In genomic region chr1:155193275-155193990, GRCh38 we compare ENCODE assay signal across 8 cellular contexts. TPM values are rescaled to one million over a fixed set of nuclear protein-coding genes. Genes with fewer than 3 reads are reported as not detected.
A peak's percentile ranks its signal among the peaks of the same experiment; 100 is the strongest.
DNase-seq lines count a peak whose midpoint lies in the region; ATAC-seq, FAIRE-seq and TF ChIP-seq lines count a peak whose summit lies in the region.

No MANE protein-coding gene starts in this region.

- TF ChIP-seq CTCF in AG09309 (IDR thresholded peaks at IDR 0.05; ENCODE audit: control insufficient read depth, insufficient read depth, low read depth, low read length, missing control alignments) (peak; percentile 99), HepG2 (CRISPR knock-in tag; IDR thresholded peaks at IDR 0.05) (peak; percentile 96)

- ATAC-seq in GM18868 (IDR thresholded peaks at IDR 0.05; ENCODE audit: unreplicated experiment) = peak; percentile 50
- peak; percentile 58 for ATAC-seq in HG03378 (IDR thresholded peaks at IDR 0.05; ENCODE audit: unreplicated experiment)
- peak; percentile 91 for ATAC-seq in HepG2

- H3K79me2 ChIP-seq in HepG2 (ENCODE audit: insufficient read depth, low read length) = no peaks in the 10 kb centered on the region

- no peaks in the 10 kb centered on the region for H3K36me3 ChIP-seq in HepG2 (replicated peaks in 1 of 2; ENCODE audit: control insufficient read depth in 1 of 2, insufficient read depth in 2 of 2, low read length in 2 of 2)

- CTCF ChIA-PET in HepG2 (lab: Yijun Ruan, JAX; ENCODE audit: low intra/inter-chr PET ratio, low total read pairs) = interaction anchor here (1.3 to 1.5 kb wide), 4 partner anchors 14 to 398 kb away, joined by 3 to 12 read pairs (median 4); no protein-coding TSS in a partner anchor

- DNase-seq in AG09309 (ENCODE audit: low read depth) = peak; percentile 67
- DNase-seq in NCI-H510A treated with DMSO at 0.1 percent for 48 hours (lab: John Stamatoyannopoulos, UW) = peak; percentile 82
- DNase-seq in activated CD4-positive, alpha-beta T cell treated with anti-CD3 and anti-CD28 coated beads, Interleukin-2, amount 10 ng/mL, durations not matched to agents 24 days and 14 days = peak; percentile 94
- DNase-seq in HepG2 (ENCODE audit: low spot score) = peak; percentile 75
- peak; percentile 81 to 82 for DNase-seq in stimulated activated CD4-positive, alpha-beta T cell treated with anti-CD3 and anti-CD28 coated beads, Interleukin-2, amount 100 ng/mL, for 48 hours

- H3K4me3 Mint-ChIP-seq in activated CD4-positive, alpha-beta T cell treated with anti-CD3 and anti-CD28 coated beads, Interleukin-2, amount 10 ng/mL, durations not matched to agents 24 days and 14 days = peak overlapping the region; percentile 97
- H3K4me3 Mint-ChIP-seq in dendritic cell treated with granulocyte-macrophage colony-stimulating factor and Interleukin-4, amounts not matched to agents 40 ng/mL and 50 ng/mL, for 4 days = peak overlapping the region; percentile 75

- H3K4me3 ChIP-seq in AG09309 (ENCODE audit: control insufficient read depth, low read depth, low read length) (peak overlapping the region; percentile 76), HepG2 (replicated peaks in 1 of 3; ENCODE audit: insufficient read depth in 1 of 3, low read depth in 2 of 3, low read length in 3 of 3) (peak overlapping the region; percentile 32 to 72 (median 60))

- TF ChIP-seq POLR2A in HepG2 (IDR thresholded peaks at IDR 0.05; ENCODE audit: insufficient read depth in 1 of 2, low read depth in 2 of 2, low read length in 2 of 2) = no peak

- H4K20me1 ChIP-seq in HepG2 (ENCODE audit: insufficient read depth, low read length) = no peaks in the 10 kb centered on the region

- 2% methylated on average over 23 of the region's 38 CpGs for WGBS in HepG2 (ENCODE audit: low lambda C conversion rate)

- in situ Hi-C loops in HepG2 (cut with HindIII; ENCODE audit: extremely low pct_ligation_motif_present, low pct_unique_long_range_greater_than_20kb) = no loop called here

- no peak; the same call in 1 of the 2 replicates for TF ChIP-seq RAD21 in HepG2 (CRISPR knock-in tag; IDR thresholded peaks at IDR 0.05)

- POLR2A ChIA-PET in HepG2 (lab: Yijun Ruan, JAX) = interaction anchor here (0.8 to 2.9 kb wide), 9 partner anchors 14 to 238 kb away, joined by 3 to 19 read pairs (median 4); partner anchors contain the start of genes KRTCAP2, MTX1, PBXIP1 and SCAMP3

- H3K9me3 ChIP-seq in HepG2 (ENCODE audit: low read length) = no peaks in the 10 kb centered on the region

- peak overlapping the region; percentile 52 for H2AFZ ChIP-seq in HepG2 (ENCODE audit: low read length)

- H3K27me3 ChIP-seq in HepG2 (ENCODE audit: control insufficient read depth in 1 of 2, insufficient read depth in 2 of 2, low read length in 2 of 2) = peaks cover 0 to 44% of the 10 kb centered on the region in 2 experiments; a peak in 4 of 5 replicates

- peak; percentile 56 for FAIRE-seq in HepG2 (lab: Jason Lieb, UNC)

- peak overlapping the region; percentile 61 for H3K9ac ChIP-seq in HepG2 (ENCODE audit: insufficient read depth, low read depth, low read length)

- intact Hi-C loops in activated CD4-positive, alpha-beta T cell treated with anti-CD3 and anti-CD28 coated beads, Interleukin-2, amount 10 ng/mL, durations not matched to agents 24 days and 14 days (cut with micrococcal nuclease) = loop anchor here (1.0 to 5.0 kb wide), 4 partner anchors 17 to 211 kb away; partner anchors contain the start of genes FDPS, FLAD1 and ZBTB7B
- intact Hi-C loops in dendritic cell treated with granulocyte-macrophage colony-stimulating factor and Interleukin-4, amounts not matched to agents 40 ng/mL and 50 ng/mL, for 4 days (cut with micrococcal nuclease) = loop anchor here (2.0 kb wide), 1 partner anchor 17 kb away; no protein-coding TSS in a partner anchor
- intact Hi-C loops in HepG2 (cut with micrococcal nuclease; ENCODE audit: unreplicated experiment) = no loop called here

- TF ChIP-seq EP300 in HepG2 (IDR thresholded peaks at IDR 0.05; ENCODE audit: low read depth in 2 of 2, low read length in 2 of 2) (no peak), HepG2 (CRISPR knock-in tag; IDR thresholded peaks at IDR 0.05; ENCODE audit: borderline replicate concordance) (no peak)

- no TSS peak for BruUV-seq in HepG2 (replicated peaks; lab: Mats Ljungman, UMichigan)

- no peaks in the 10 kb centered on the region for H3K9me3 Mint-ChIP-seq in activated CD4-positive, alpha-beta T cell treated with anti-CD3 and anti-CD28 coated beads, Interleukin-2, amount 10 ng/mL, durations not matched to agents 24 days and 14 days
- no peaks in the 10 kb centered on the region for H3K9me3 Mint-ChIP-seq in dendritic cell treated with granulocyte-macrophage colony-stimulating factor and Interleukin-4, amounts not matched to agents 40 ng/mL and 50 ng/mL, for 4 days

- H3K27ac ChIP-seq in HepG2 (ENCODE audit: extremely low read length, insufficient read depth, low read length) = no peak overlapping the region

- H3K4me2 ChIP-seq in HepG2 (ENCODE audit: low read depth, low read length) = peak overlapping the region; percentile 98

- H3K4me1 Mint-ChIP-seq in activated CD4-positive, alpha-beta T cell treated with anti-CD3 and anti-CD28 coated beads, Interleukin-2, amount 10 ng/mL, durations not matched to agents 24 days and 14 days = peaks cover 34% of the 10 kb centered on the region
- H3K4me1 Mint-ChIP-seq in dendritic cell treated with granulocyte-macrophage colony-stimulating factor and Interleukin-4, amounts not matched to agents 40 ng/mL and 50 ng/mL, for 4 days (ENCODE audit: low read depth) = peaks cover 41% of the 10 kb centered on the region

- H3K36me3 Mint-ChIP-seq in activated CD4-positive, alpha-beta T cell treated with anti-CD3 and anti-CD28 coated beads, Interleukin-2, amount 10 ng/mL, durations not matched to agents 24 days and 14 days (ENCODE audit: low read depth) = peaks cover 17% of the 10 kb centered on the region
- peaks cover 19% of the 10 kb centered on the region for H3K36me3 Mint-ChIP-seq in dendritic cell treated with granulocyte-macrophage colony-stimulating factor and Interleukin-4, amounts not matched to agents 40 ng/mL and 50 ng/mL, for 4 days (ENCODE audit: low read depth)

- H3K4me1 ChIP-seq in HepG2 (ENCODE audit: insufficient read depth, low read length) = peaks cover 27% of the 10 kb centered on the region

- H3K27me3 Mint-ChIP-seq in activated CD4-positive, alpha-beta T cell treated with anti-CD3 and anti-CD28 coated beads, Interleukin-2, amount 10 ng/mL, durations not matched to agents 24 days and 14 days = no peaks in the 10 kb centered on the region
- H3K27me3 Mint-ChIP-seq in dendritic cell treated with granulocyte-macrophage colony-stimulating factor and Interleukin-4, amounts not matched to agents 40 ng/mL and 50 ng/mL, for 4 days = peaks cover 19% of the 10 kb centered on the region

- H3K27ac Mint-ChIP-seq in activated CD4-positive, alpha-beta T cell treated with anti-CD3 and anti-CD28 coated beads, Interleukin-2, amount 10 ng/mL, durations not matched to agents 24 days and 14 days = peak overlapping the region; percentile 100
- H3K27ac Mint-ChIP-seq in dendritic cell treated with granulocyte-macrophage colony-stimulating factor and Interleukin-4, amounts not matched to agents 40 ng/mL and 50 ng/mL, for 4 days = peak overlapping the region; percentile 93

RNA-seq across cellular contexts. Expression of gene THBS3, which starts 14.3 kb away (rescaled TPM):
- 10.5 and 10.6 TPM in 2 replicates for total RNA-seq in activated CD4-positive, alpha-beta T cell treated with anti-CD3 and anti-CD28 coated beads, Interleukin-2, amount 10 ng/mL, durations not matched to agents 24 days and 14 days
- total RNA-seq in HepG2 (2016; rRNA removed; fragmentation: Illumina TruSeq; extraction: Trizol) = 0.39 and 0.86 TPM in 2 replicates
- total RNA-seq in HepG2 (2016; cell fraction: cytosol; rRNA removed; fragmentation: Illumina TruSeq; extraction: Trizol; ENCODE audit: low read depth) = 0.30 TPM in 1 of 2 replicates, not detected in the other
- 0.77 and 0.95 TPM in 2 replicates for total RNA-seq in HepG2 (2016; cell fraction: insoluble cytoplasmic fraction; rRNA removed; fragmentation: Illumina TruSeq; extraction: Trizol)
- total RNA-seq in HepG2 (2016; cell fraction: membrane; rRNA removed; fragmentation: Illumina TruSeq; extraction: Trizol) = 0.22 and 0.45 TPM in 2 replicates
- 0.94 and 1.8 TPM in 2 replicates for total RNA-seq in HepG2 (2016; cell fraction: nucleus; rRNA removed; fragmentation: Illumina TruSeq; extraction: Trizol)
- 3.6 and 4.4 TPM in 2 replicates for polyA plus RNA-seq in HepG2 (2011; rRNA removed)
- polyA plus RNA-seq in HepG2 (2011; cell fraction: cytosol; rRNA removed) = 1.5 and 1.8 TPM in 2 replicates
- polyA plus RNA-seq in HepG2 (2011; cell fraction: nucleus; rRNA removed) = 19.9 and 26.8 TPM in 2 replicates
- 2.1 and 2.4 TPM in 2 replicates for polyA plus RNA-seq in HepG2 (2012)
- 0.14 and 0.26 TPM in 2 replicates for polyA plus RNA-seq in HepG2 (2016; cell fraction: cytosol; fragmentation: Illumina TruSeq; extraction: Trizol; ENCODE audit: low read depth)
- 0.29 and 0.60 TPM in 2 replicates for polyA plus RNA-seq in HepG2 (2016; cell fraction: insoluble cytoplasmic fraction; fragmentation: Illumina TruSeq; extraction: Trizol; ENCODE audit: low read depth)
- polyA plus RNA-seq in HepG2 (2016; cell fraction: membrane; fragmentation: Illumina TruSeq; extraction: Trizol; ENCODE audit: low read depth) = 0.10 and 0.31 TPM in 2 replicates
- polyA plus RNA-seq in HepG2 (2016; cell fraction: nucleus; fragmentation: Illumina TruSeq; extraction: Trizol; ENCODE audit: insufficient read depth, low read depth) = 3.1 and 4.9 TPM in 2 replicates
- polyA minus RNA-seq in HepG2 (2011; rRNA and poly(A)+ RNA removed; ENCODE audit: low replicate concordance) = 2.9 and 6.9 TPM in 2 replicates
- polyA minus RNA-seq in HepG2 (2011; cell fraction: cytosol; rRNA and poly(A)+ RNA removed) = 1.4 and 1.5 TPM in 2 replicates
- polyA minus RNA-seq in HepG2 (2011; cell fraction: nucleus; rRNA and poly(A)+ RNA removed) = 2.7 and 3.4 TPM in 2 replicates

RNA-seq across cellular contexts. Expression of gene MTX1, which starts 15.1 kb away (rescaled TPM):
- total RNA-seq in activated CD4-positive, alpha-beta T cell treated with anti-CD3 and anti-CD28 coated beads, Interleukin-2, amount 10 ng/mL, durations not matched to agents 24 days and 14 days = 62.4 and 64.7 TPM in 2 replicates
- 64.5 and 71.5 TPM in 2 replicates for total RNA-seq in HepG2 (2016; rRNA removed; fragmentation: Illumina TruSeq; extraction: Trizol)
- 20.6 and 22.4 TPM in 2 replicates for total RNA-seq in HepG2 (2016; cell fraction: cytosol; rRNA removed; fragmentation: Illumina TruSeq; extraction: Trizol; ENCODE audit: low read depth)
- 65.0 and 76.3 TPM in 2 replicates for total RNA-seq in HepG2 (2016; cell fraction: insoluble cytoplasmic fraction; rRNA removed; fragmentation: Illumina TruSeq; extraction: Trizol)
- 23.2 and 26.5 TPM in 2 replicates for total RNA-seq in HepG2 (2016; cell fraction: membrane; rRNA removed; fragmentation: Illumina TruSeq; extraction: Trizol)
- total RNA-seq in HepG2 (2016; cell fraction: nucleus; rRNA removed; fragmentation: Illumina TruSeq; extraction: Trizol) = 35.2 and 36.8 TPM in 2 replicates
- polyA plus RNA-seq in HepG2 (2011; rRNA removed) = 72.6 and 85.1 TPM in 2 replicates
- polyA plus RNA-seq in HepG2 (2011; cell fraction: cytosol; rRNA removed) = 61.1 and 90.3 TPM in 2 replicates
- polyA plus RNA-seq in HepG2 (2011; cell fraction: nucleus; rRNA removed) = 55.1 and 59.0 TPM in 2 replicates
- polyA plus RNA-seq in HepG2 (2012) = 37.3 and 38.1 TPM in 2 replicates
- 25.0 and 25.6 TPM in 2 replicates for polyA plus RNA-seq in HepG2 (2016; cell fraction: cytosol; fragmentation: Illumina TruSeq; extraction: Trizol; ENCODE audit: low read depth)
- 73.9 and 74.4 TPM in 2 replicates for polyA plus RNA-seq in HepG2 (2016; cell fraction: insoluble cytoplasmic fraction; fragmentation: Illumina TruSeq; extraction: Trizol; ENCODE audit: low read depth)
- polyA plus RNA-seq in HepG2 (2016; cell fraction: membrane; fragmentation: Illumina TruSeq; extraction: Trizol; ENCODE audit: low read depth) = 19.9 and 21.6 TPM in 2 replicates
- 49.3 and 57.4 TPM in 2 replicates for polyA plus RNA-seq in HepG2 (2016; cell fraction: nucleus; fragmentation: Illumina TruSeq; extraction: Trizol; ENCODE audit: insufficient read depth, low read depth)
- 129 and 176 TPM in 2 replicates for polyA minus RNA-seq in HepG2 (2011; rRNA and poly(A)+ RNA removed; ENCODE audit: low replicate concordance)
- polyA minus RNA-seq in HepG2 (2011; cell fraction: cytosol; rRNA and poly(A)+ RNA removed) = 27.0 and 36.4 TPM in 2 replicates
- polyA minus RNA-seq in HepG2 (2011; cell fraction: nucleus; rRNA and poly(A)+ RNA removed) = 23.9 and 27.6 TPM in 2 replicates

RNA-seq across cellular contexts. Expression of gene TRIM46, which starts 19.8 kb away (rescaled TPM):
- 9.4 and 10.7 TPM in 2 replicates for total RNA-seq in activated CD4-positive, alpha-beta T cell treated with anti-CD3 and anti-CD28 coated beads, Interleukin-2, amount 10 ng/mL, durations not matched to agents 24 days and 14 days
- 0.04 and 0.08 TPM in 2 replicates for total RNA-seq in HepG2 (2016; rRNA removed; fragmentation: Illumina TruSeq; extraction: Trizol)
- total RNA-seq in HepG2 (2016; cell fraction: cytosol; rRNA removed; fragmentation: Illumina TruSeq; extraction: Trizol; ENCODE audit: low read depth) = not detected in 2 replicates
- 0.04 TPM in 1 of 2 replicates, not detected in the other for total RNA-seq in HepG2 (2016; cell fraction: insoluble cytoplasmic fraction; rRNA removed; fragmentation: Illumina TruSeq; extraction: Trizol)
- not detected in 2 replicates for total RNA-seq in HepG2 (2016; cell fraction: membrane; rRNA removed; fragmentation: Illumina TruSeq; extraction: Trizol)
- not detected in 2 replicates for total RNA-seq in HepG2 (2016; cell fraction: nucleus; rRNA removed; fragmentation: Illumina TruSeq; extraction: Trizol)
- polyA plus RNA-seq in HepG2 (2011; rRNA removed) = 0.09 and 0.12 TPM in 2 replicates
- polyA plus RNA-seq in HepG2 (2011; cell fraction: cytosol; rRNA removed) = 0.04 and 0.11 TPM in 2 replicates
- 0.43 and 0.47 TPM in 2 replicates for polyA plus RNA-seq in HepG2 (2011; cell fraction: nucleus; rRNA removed)
- polyA plus RNA-seq in HepG2 (2012) = 0.15 and 0.25 TPM in 2 replicates
- polyA plus RNA-seq in HepG2 (2016; cell fraction: cytosol; fragmentation: Illumina TruSeq; extraction: Trizol; ENCODE audit: low read depth) = 0.02 and 0.05 TPM in 2 replicates
- not detected in 2 replicates for polyA plus RNA-seq in HepG2 (2016; cell fraction: insoluble cytoplasmic fraction; fragmentation: Illumina TruSeq; extraction: Trizol; ENCODE audit: low read depth)
- polyA plus RNA-seq in HepG2 (2016; cell fraction: membrane; fragmentation: Illumina TruSeq; extraction: Trizol; ENCODE audit: low read depth) = 0.05 and 0.08 TPM in 2 replicates
- 0.21 TPM in 1 of 2 replicates, not detected in the other for polyA plus RNA-seq in HepG2 (2016; cell fraction: nucleus; fragmentation: Illumina TruSeq; extraction: Trizol; ENCODE audit: insufficient read depth, low read depth)
- 0.12 and 0.19 TPM in 2 replicates for polyA minus RNA-seq in HepG2 (2011; rRNA and poly(A)+ RNA removed; ENCODE audit: low replicate concordance)
- polyA minus RNA-seq in HepG2 (2011; cell fraction: cytosol; rRNA and poly(A)+ RNA removed) = not detected in 2 replicates
- polyA minus RNA-seq in HepG2 (2011; cell fraction: nucleus; rRNA and poly(A)+ RNA removed) = not detected in 2 replicates

RNA-seq across cellular contexts. Expression of gene KRTCAP2, which starts 20.3 kb away (rescaled TPM):
- 244 and 245 TPM in 2 replicates for total RNA-seq in activated CD4-positive, alpha-beta T cell treated with anti-CD3 and anti-CD28 coated beads, Interleukin-2, amount 10 ng/mL, durations not matched to agents 24 days and 14 days
- 48.5 and 79.4 TPM in 2 replicates for total RNA-seq in HepG2 (2016; rRNA removed; fragmentation: Illumina TruSeq; extraction: Trizol)
- total RNA-seq in HepG2 (2016; cell fraction: cytosol; rRNA removed; fragmentation: Illumina TruSeq; extraction: Trizol; ENCODE audit: low read depth) = 40.0 and 49.4 TPM in 2 replicates
- 40.7 and 78.5 TPM in 2 replicates for total RNA-seq in HepG2 (2016; cell fraction: insoluble cytoplasmic fraction; rRNA removed; fragmentation: Illumina TruSeq; extraction: Trizol)
- total RNA-seq in HepG2 (2016; cell fraction: membrane; rRNA removed; fragmentation: Illumina TruSeq; extraction: Trizol) = 33.6 and 41.0 TPM in 2 replicates
- total RNA-seq in HepG2 (2016; cell fraction: nucleus; rRNA removed; fragmentation: Illumina TruSeq; extraction: Trizol) = 50.0 and 52.6 TPM in 2 replicates
- polyA plus RNA-seq in HepG2 (2011; rRNA removed) = 77.3 and 89.3 TPM in 2 replicates
- 125 and 155 TPM in 2 replicates for polyA plus RNA-seq in HepG2 (2011; cell fraction: cytosol; rRNA removed)
- polyA plus RNA-seq in HepG2 (2011; cell fraction: nucleus; rRNA removed) = 119 and 133 TPM in 2 replicates
- polyA plus RNA-seq in HepG2 (2012) = 73.3 and 73.7 TPM in 2 replicates
- polyA plus RNA-seq in HepG2 (2016; cell fraction: cytosol; fragmentation: Illumina TruSeq; extraction: Trizol; ENCODE audit: low read depth) = 64.6 and 72.6 TPM in 2 replicates
- 47.5 and 61.4 TPM in 2 replicates for polyA plus RNA-seq in HepG2 (2016; cell fraction: insoluble cytoplasmic fraction; fragmentation: Illumina TruSeq; extraction: Trizol; ENCODE audit: low read depth)
- 49.4 and 56.2 TPM in 2 replicates for polyA plus RNA-seq in HepG2 (2016; cell fraction: membrane; fragmentation: Illumina TruSeq; extraction: Trizol; ENCODE audit: low read depth)
- polyA plus RNA-seq in HepG2 (2016; cell fraction: nucleus; fragmentation: Illumina TruSeq; extraction: Trizol; ENCODE audit: insufficient read depth, low read depth) = 120 and 121 TPM in 2 replicates
- polyA minus RNA-seq in HepG2 (2011; rRNA and poly(A)+ RNA removed; ENCODE audit: low replicate concordance) = 182 and 884 TPM in 2 replicates
- 27.3 and 38.2 TPM in 2 replicates for polyA minus RNA-seq in HepG2 (2011; cell fraction: cytosol; rRNA and poly(A)+ RNA removed)
- polyA minus RNA-seq in HepG2 (2011; cell fraction: nucleus; rRNA and poly(A)+ RNA removed) = 22.9 and 23.5 TPM in 2 replicates

RNA-seq across cellular contexts. Expression of gene DPM3, which starts 53.1 kb away (rescaled TPM):
- 34.5 and 37.2 TPM in 2 replicates for total RNA-seq in activated CD4-positive, alpha-beta T cell treated with anti-CD3 and anti-CD28 coated beads, Interleukin-2, amount 10 ng/mL, durations not matched to agents 24 days and 14 days
- total RNA-seq in HepG2 (2016; rRNA removed; fragmentation: Illumina TruSeq; extraction: Trizol) = 14.8 and 23.2 TPM in 2 replicates
- 29.5 and 29.8 TPM in 2 replicates for total RNA-seq in HepG2 (2016; cell fraction: cytosol; rRNA removed; fragmentation: Illumina TruSeq; extraction: Trizol; ENCODE audit: low read depth)
- 21.9 and 28.1 TPM in 2 replicates for total RNA-seq in HepG2 (2016; cell fraction: insoluble cytoplasmic fraction; rRNA removed; fragmentation: Illumina TruSeq; extraction: Trizol)
- total RNA-seq in HepG2 (2016; cell fraction: membrane; rRNA removed; fragmentation: Illumina TruSeq; extraction: Trizol) = 14.3 and 20.6 TPM in 2 replicates
- 18.3 and 22.2 TPM in 2 replicates for total RNA-seq in HepG2 (2016; cell fraction: nucleus; rRNA removed; fragmentation: Illumina TruSeq; extraction: Trizol)
- polyA plus RNA-seq in HepG2 (2011; rRNA removed) = 53.4 and 61.7 TPM in 2 replicates
- 70.1 and 134 TPM in 2 replicates for polyA plus RNA-seq in HepG2 (2011; cell fraction: cytosol; rRNA removed)
- polyA plus RNA-seq in HepG2 (2011; cell fraction: nucleus; rRNA removed) = 64.8 and 67.2 TPM in 2 replicates
- 39.2 and 68.2 TPM in 2 replicates for polyA plus RNA-seq in HepG2 (2012)
- 29.6 and 50.5 TPM in 2 replicates for polyA plus RNA-seq in HepG2 (2016; cell fraction: cytosol; fragmentation: Illumina TruSeq; extraction: Trizol; ENCODE audit: low read depth)
- polyA plus RNA-seq in HepG2 (2016; cell fraction: insoluble cytoplasmic fraction; fragmentation: Illumina TruSeq; extraction: Trizol; ENCODE audit: low read depth) = 22.4 and 23.3 TPM in 2 replicates
- polyA plus RNA-seq in HepG2 (2016; cell fraction: membrane; fragmentation: Illumina TruSeq; extraction: Trizol; ENCODE audit: low read depth) = 19.9 and 24.8 TPM in 2 replicates
- polyA plus RNA-seq in HepG2 (2016; cell fraction: nucleus; fragmentation: Illumina TruSeq; extraction: Trizol; ENCODE audit: insufficient read depth, low read depth) = 44.3 and 46.0 TPM in 2 replicates
- 23.2 and 26.3 TPM in 2 replicates for polyA minus RNA-seq in HepG2 (2011; rRNA and poly(A)+ RNA removed; ENCODE audit: low replicate concordance)
- polyA minus RNA-seq in HepG2 (2011; cell fraction: cytosol; rRNA and poly(A)+ RNA removed) = 9.3 and 10.7 TPM in 2 replicates
- 3.2 and 5.7 TPM in 2 replicates for polyA minus RNA-seq in HepG2 (2011; cell fraction: nucleus; rRNA and poly(A)+ RNA removed)
